8 cellular contexts compared by ENCODE assay signal in genomic region chr22:36330655-36331305, GRCh38. TPM values are rescaled to one million over a fixed set of nuclear protein-coding genes. Genes with fewer than 3 reads are reported as not detected.
A peak's percentile ranks its signal among the peaks of the same experiment; 100 is the strongest.
DNase-seq lines count a peak whose midpoint lies in the region; ATAC-seq, FAIRE-seq and TF ChIP-seq lines count a peak whose summit lies in the region.

No MANE protein-coding gene starts in this region.

- no peak for TF ChIP-seq EP300 in K562 (IDR thresholded peaks at IDR 0.05; ENCODE audit: low read length)
- peak in 2 of 4 donors; percentile 78 to 89 for TF ChIP-seq EP300 in upper lobe of left lung (IDR thresholded peaks at IDR 0.05)

- H3K79me2 ChIP-seq in Karpas-422 (ENCODE audit: low read length): peaks cover 73% of the 10 kb centered on the region
- peaks cover 55% of the 10 kb centered on the region for H3K79me2 ChIP-seq in K562 (ENCODE audit: control insufficient read depth, insufficient read depth, low read length)

- H3K4me3 ChIP-seq in Karpas-422 (ENCODE audit: low read length): no peak overlapping the region
- H3K4me3 ChIP-seq in K562: no peak overlapping the region
- no peak overlapping the region for H3K4me3 ChIP-seq in liver (ENCODE audit: low read depth in 1 of 3, low read length in 3 of 3)
- H3K4me3 ChIP-seq in upper lobe of left lung: peak overlapping the region in 2 of 4 donors; percentile 8 to 29

- no peaks in the 10 kb centered on the region for H3K9me2 ChIP-seq in Karpas-422 (replicated peaks; ENCODE audit: insufficient read depth, low read length)

- DNase-seq in AG20443 (ENCODE audit: low spot score): peak; percentile 51
- DNase-seq in Karpas-422: no peak
- DNase-seq in K562 (ENCODE audit: extremely low read depth in 1 of 4, low spot score in 3 of 4): peak in 1 of 4 experiments; percentile 20
- DNase-seq in upper lobe of left lung: no peak
- DNase-seq in NCI-H187 treated with DMSO at 0.1 percent for 48 hours (lab: John Stamatoyannopoulos, UW): no peak
- DNase-seq in NCI-H510A treated with DMSO at 0.1 percent for 48 hours (lab: John Stamatoyannopoulos, UW): no peak
- no peak for DNase-seq in COLO829 (ENCODE audit: low spot score)

- H3K9me3 ChIP-seq in Karpas-422 (ENCODE audit: low read length): no peaks in the 10 kb centered on the region
- no peaks in the 10 kb centered on the region for H3K9me3 ChIP-seq in K562 (replicated peaks; ENCODE audit: control insufficient read depth, insufficient read depth, low read depth, low read length)
- no peaks in the 10 kb centered on the region for H3K9me3 ChIP-seq in liver (ENCODE audit: control insufficient read depth in 4 of 4, low read length in 3 of 4)
- no peaks in the 10 kb centered on the region for H3K9me3 ChIP-seq in upper lobe of left lung

- H3K4me2 ChIP-seq in Karpas-422 (ENCODE audit: low read depth, low read length, poor library complexity, severe bottlenecking) (peak overlapping the region; percentile 59), K562 (ENCODE audit: insufficient read depth, low read length) (peak overlapping the region; percentile 15; the same call in 1 of the 2 replicates)

- peaks cover 5% of the 10 kb centered on the region for H3K9me1 ChIP-seq in K562 (ENCODE audit: control insufficient read depth, insufficient read depth, low read length)

- TF ChIP-seq POLR2A in K562 (conservative IDR thresholded peaks at IDR 0.05): no peak
- no peak for TF ChIP-seq POLR2A in upper lobe of left lung (IDR thresholded peaks at IDR 0.05)

- H4K20me1 ChIP-seq in Karpas-422 (ENCODE audit: insufficient read depth, low read depth, low read length) (peaks cover 3% of the 10 kb centered on the region; the same call in 1 of the 2 replicates), K562 (replicated peaks; ENCODE audit: control insufficient read depth, insufficient read depth, low read length) (no peaks in the 10 kb centered on the region)

- H3K27me3 ChIP-seq in Karpas-422 (ENCODE audit: low read length) (no peaks in the 10 kb centered on the region), K562 (ENCODE audit: control insufficient read depth in 2 of 2, insufficient read depth in 2 of 2, low read length in 2 of 2) (no peaks in the 10 kb centered on the region), liver (ENCODE audit: control insufficient read depth in 4 of 4, insufficient read depth in 4 of 4, low read length in 3 of 4) (no peaks in the 10 kb centered on the region), upper lobe of left lung (no peaks in the 10 kb centered on the region)

- intact Hi-C loops in K562 (cut with micrococcal nuclease): loop anchor here (1.0 kb wide), 1 partner anchor 58 kb away; no protein-coding TSS in a partner anchor

- 52% methylated on average over 11 of the region's 20 CpGs for whole genome bisulfite sequencing in K562 (ENCODE audit: insufficient coverage, low coverage, missing lambda C conversion rate)
- WGBS in liver: 43% methylated on average over 20 of the region's 20 CpGs
- WGBS in upper lobe of left lung, 2 donors: 13 to 28% methylated on average over 16 to 20 of the region's 20 CpGs

- H3K9ac ChIP-seq in Karpas-422 (ENCODE audit: low read length) (peak overlapping the region; percentile 64; the same call in 1 of the 2 replicates), K562 (ENCODE audit: insufficient read depth in 1 of 2, low read depth in 2 of 2, low read length in 2 of 2) (peak overlapping the region; percentile 67 to 83), liver (ENCODE audit: low read depth in 1 of 2, low read length in 2 of 2) (peak overlapping the region in 1 of 2 donors; percentile 39)

- ATAC-seq in K562 (no peak), upper lobe of left lung (ENCODE audit: low FRiP score in 2 of 2) (peak; percentile 2 to 34)

- no peak for TF ChIP-seq CTCF in K562 (IDR thresholded peaks at IDR 0.05 in 2 of 3, conservative IDR thresholded peaks at IDR 0.05 in 1 of 3; ENCODE audit: insufficient read depth in 2 of 3, low read depth in 1 of 3, low read length in 3 of 3)
- TF ChIP-seq CTCF in liver (IDR thresholded peaks at IDR 0.05; ENCODE audit: low read depth, low read length, missing input control): no peak
- TF ChIP-seq CTCF in upper lobe of left lung (IDR thresholded peaks at IDR 0.05): no peak

- POLR2A ChIA-PET in K562 (lab: Yijun Ruan, JAX): interaction anchor here (0.6 to 1.0 kb wide), 3 partner anchors 57 to 699 kb away, joined by 3 read pairs; partner anchors contain the start of gene MYH9

- BruUV-seq in K562 (replicated peaks; lab: Mats Ljungman, UMichigan): no TSS peak

- peaks cover 17% of the 10 kb centered on the region; the same call in 1 of the 2 replicates for H3K36me3 ChIP-seq in Karpas-422 (ENCODE audit: insufficient read depth, low read length)
- peaks cover 78% of the 10 kb centered on the region for H3K36me3 ChIP-seq in K562 (ENCODE audit: control insufficient read depth, insufficient read depth, low read length)
- H3K36me3 ChIP-seq in liver (ENCODE audit: control insufficient read depth in 4 of 4, insufficient read depth in 3 of 4, low read depth in 1 of 4, low read length in 3 of 4): peaks cover 1 to 33% (median 30%) of the 10 kb centered on the region in 4 donors
- H3K36me3 ChIP-seq in upper lobe of left lung: peaks cover 11 to 75% (median 39%) of the 10 kb centered on the region in 4 donors

- TF ChIP-seq RAD21 in K562 (CRISPR knock-in tag; conservative IDR thresholded peaks at IDR 0.05 in 1 of 2, IDR thresholded peaks at IDR 0.05 in 1 of 2) (no peak), liver (IDR thresholded peaks at IDR 0.05) (peak in 1 of 2 donors; percentile 10)

- no peak for FAIRE-seq in K562 (lab: Jason Lieb, UNC)

- in situ Hi-C loops in K562 (cut with MboI): no loop called here

- H3K27ac ChIP-seq in Karpas-422 (ENCODE audit: low read length): peak overlapping the region; percentile 86
- peak overlapping the region; percentile 91 for H3K27ac ChIP-seq in K562 (ENCODE audit: extremely low read depth, low read depth, low read length)
- H3K27ac ChIP-seq in liver (ENCODE audit: low read depth in 1 of 2, low read length in 2 of 2): peak overlapping the region; percentile 75 to 90
- peak overlapping the region; percentile 88 to 91 (median 89) for H3K27ac ChIP-seq in upper lobe of left lung

- H2AFZ ChIP-seq in Karpas-422 (ENCODE audit: low read length) (no peak overlapping the region), K562 (ENCODE audit: low read depth, low read length) (no peak overlapping the region)

- H3K4me1 ChIP-seq in Karpas-422 (ENCODE audit: low read length): peaks cover 73% of the 10 kb centered on the region
- H3K4me1 ChIP-seq in K562 (replicated peaks in 1 of 2; ENCODE audit: control insufficient read depth in 2 of 2, insufficient read depth in 2 of 2, low read length in 2 of 2): peaks cover 72 to 75% of the 10 kb centered on the region in 2 experiments
- peaks cover 16 to 63% (median 33%) of the 10 kb centered on the region in 4 donors for H3K4me1 ChIP-seq in liver (ENCODE audit: control insufficient read depth in 4 of 4, insufficient read depth in 4 of 4, low read length in 3 of 4)
- peaks cover 98 to 100% (median 99%) of the 10 kb centered on the region in 4 donors for H3K4me1 ChIP-seq in upper lobe of left lung

- CTCF ChIA-PET in K562 (lab: Yijun Ruan, JAX; ENCODE audit: low intra/inter-chr PET ratio): no interaction called here

TF ChIP-seq in K562, 482 proteins besides CTCF, POLR2A, EP300 and RAD21 (continues in another document):
- TF ChIP-seq GTF2A2 (tag; IDR thresholded peaks at IDR 0.05) (0 out of 2 replicates have a peak, but pooled peaks have one; percentile 26), MAZ (CRISPR knock-in tag; conservative IDR thresholded peaks at IDR 0.05 in 1 of 2, IDR thresholded peaks at IDR 0.05 in 1 of 2) (no peak)

TF ChIP-seq in liver, 16 proteins besides CTCF, POLR2A, EP300 and RAD21 (continues in another document):
- TF ChIP-seq EGR1 (IDR thresholded peaks at IDR 0.05; ENCODE audit: low read depth in 2 of 2) (no peak), SP1 (IDR thresholded peaks at IDR 0.05) (peak; percentile 25), MAX (IDR thresholded peaks at IDR 0.05) (no peak), NR2F2 (IDR thresholded peaks at IDR 0.05) (peak; percentile 81), ATF3 (IDR thresholded peaks at IDR 0.05) (no peak), YY1 (IDR thresholded peaks at IDR 0.05) (no peak), RXRA (IDR thresholded peaks at IDR 0.05) (peak in 1 of 2 donors; percentile 6)

RNA-seq across cellular contexts. Expression of gene MYH9, which starts 57.0 kb away (rescaled TPM):
- 57.5 and 95.1 TPM in 2 replicates for total RNA-seq in Karpas-422 (2014; rRNA removed; shearing (Covaris generic); ENCODE audit: low replicate concordance)
- 136 and 261 TPM in 2 replicates for total RNA-seq in K562 (2011; cell fraction: chromatin; rRNA removed; ENCODE audit: low replicate concordance)
- total RNA-seq in K562 (2011; cell fraction: nucleolus; rRNA removed): 51.3 and 57.4 TPM in 2 replicates
- total RNA-seq in K562 (2011; cell fraction: nucleoplasm; rRNA removed): 65.9 and 76.0 TPM in 2 replicates
- 60.1 and 60.4 TPM in 2 replicates for total RNA-seq in K562 (2014; rRNA removed)
- total RNA-seq in K562 (2014; rRNA removed; fragmentation: Illumina TruSeq; extraction: Trizol): 24.6 and 33.6 TPM in 2 replicates
- total RNA-seq in K562 (2015; rRNA removed; fragmentation: Illumina TruSeq; extraction: Trizol): 24.1 and 30.5 TPM in 2 replicates
- total RNA-seq in K562 (2021): 94.6 and 111 TPM in 2 replicates
- polyA plus RNA-seq in K562 (2011; rRNA removed): 24.1 and 34.2 TPM in 2 replicates
- 10.2 and 12.5 TPM in 2 replicates for polyA plus RNA-seq in K562 (2011; cell fraction: cytosol; rRNA removed)
- 32.6 and 34.6 TPM in 2 replicates for polyA plus RNA-seq in K562 (2011; cell fraction: nucleus; rRNA removed)
- 54.3 and 92.2 TPM in 2 replicates for polyA plus RNA-seq in K562 (2012)
- 31.3 and 44.5 TPM in 2 replicates for polyA plus RNA-seq in K562 (2014; fragmentation: Illumina TruSeq; extraction: Trizol)
- polyA plus RNA-seq in K562 (2014; fragmentation: Nextera tagmentation; extraction: Ambion mirVana): 1 to 10 TPM in 1 of 2 experiments, under 1 TPM in 1; 0.71 to 1.3 TPM
- polyA plus RNA-seq in K562 (2014; rRNA removed): 34.2 and 37.4 TPM in 2 replicates
- polyA minus RNA-seq in K562 (2011; rRNA and poly(A)+ RNA removed): 90.2 and 122 TPM in 2 replicates
- polyA minus RNA-seq in K562 (2011; cell fraction: cytosol; rRNA and poly(A)+ RNA removed): 59.8 and 63.1 TPM in 2 replicates
- 20.6 and 41.5 TPM in 2 replicates for polyA minus RNA-seq in K562 (2011; cell fraction: nucleus; rRNA and poly(A)+ RNA removed)
- 100 to 1,000 TPM; 123 to 150 TPM for total RNA-seq in liver
- 10 to 100 TPM; 32.3 to 74.1 TPM for polyA plus RNA-seq in liver
- total RNA-seq in upper lobe of left lung: 100 to 1,000 TPM; 486 to 925 (median 599) TPM
